In the genomic region with DNA sequence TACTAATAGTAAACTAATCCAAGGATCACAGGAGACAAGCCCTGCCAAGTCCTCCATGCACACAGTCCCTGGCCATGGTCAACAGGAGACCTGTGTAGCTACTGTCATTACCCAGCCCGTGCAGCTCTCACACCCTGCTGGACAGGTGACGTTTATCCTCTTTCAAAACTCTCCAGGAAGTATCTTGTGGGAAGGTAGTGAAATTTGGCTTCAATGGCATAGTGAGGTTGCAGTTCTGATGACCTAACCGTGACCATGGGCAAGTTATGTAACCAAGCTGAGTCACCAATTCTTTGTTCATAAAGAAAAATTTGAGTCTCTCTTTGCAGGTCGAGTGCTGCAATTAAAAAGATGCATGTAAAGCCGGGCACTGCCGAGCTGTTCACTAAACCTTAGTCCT, we compare ENCODE assay signal across 9 cellular contexts. TPM values are rescaled to one million over a fixed set of nuclear protein-coding genes. Genes with fewer than 3 reads are reported as not detected.
DNase-seq lines count a peak whose midpoint lies in the region; ATAC-seq, FAIRE-seq and TF ChIP-seq lines count a peak whose summit lies in the region.
"Had no signal": no experiment of that assay in that cellular context is flagged by ENCODE, and none has a peak within 500 bp of the region (broad histone marks: within the 10 kb centered on the region; RNA-seq: fewer than 3 reads in every experiment).

No MANE protein-coding gene starts in this region.

- in situ Hi-C loops in gastrocnemius medialis (cut with MboI; ENCODE audit: low sequenced_read_pairs in 4 of 4): no loop called here

- no peak for TF ChIP-seq POLR2A in H54 (IDR thresholded peaks at IDR 0.05; ENCODE audit: low read depth, low read length)
- no peak for TF ChIP-seq POLR2A in gastrocnemius medialis (IDR thresholded peaks at IDR 0.05)

- H3K27me3 ChIP-seq in gastrocnemius medialis: no peaks in the 10 kb centered on the region
- H3K27me3 ChIP-seq: ovary had no signal

- peaks cover 52 to 63% of the 10 kb centered on the region in 2 donors for H3K4me1 ChIP-seq in gastrocnemius medialis

- ATAC-seq in gastrocnemius medialis: peak in 1 of 2 donors; percentile 47
- ATAC-seq in GM21423 (IDR thresholded peaks at IDR 0.05; ENCODE audit: unreplicated experiment): no peak

- no peak for TF ChIP-seq CTCF in gastrocnemius medialis (IDR thresholded peaks at IDR 0.05 in 4 of 5, conservative IDR thresholded peaks at IDR 0.05 in 1 of 5)

- H3K9me3 ChIP-seq in gastrocnemius medialis: no peaks in the 10 kb centered on the region
- H3K9me3 ChIP-seq: ovary had no signal

- H3K4me3 ChIP-seq in gastrocnemius medialis: no peak overlapping the region
- H3K4me3 ChIP-seq: ovary had no signal

- DNase-seq in H54 (ENCODE audit: insufficient read length, low spot score): peak; percentile 15
- peak; percentile 50 for DNase-seq in RPMI7951 (ENCODE audit: low read depth)
- peak; percentile 77 for DNase-seq in glomerular visceral epithelial cell (ENCODE audit: extremely low spot score)
- peak in 1 of 2 donors; percentile 41 for DNase-seq in gastrocnemius medialis
- no peak for DNase-seq in NCI-H748 treated with DMSO at 0.1 percent for 48 hours (lab: John Stamatoyannopoulos, UW)
- DNase-seq in GM19238 (ENCODE audit: insufficient read length, low spot score): no peak
- no peak for DNase-seq in NCI-H1436 (lab: John Stamatoyannopoulos, UW)

- peak overlapping the region; percentile 23 to 64 (median 56) for H3K27ac ChIP-seq in gastrocnemius medialis
- H3K27ac ChIP-seq: ovary had no signal

- FAIRE-seq in H54 (lab: Jason Lieb, UNC): no peak

- intact Hi-C loops in gastrocnemius medialis (cut with DNase I; ENCODE audit: low total_unique reads): loop anchor here (2.0 kb wide), 1 partner anchor 14 kb away; no protein-coding TSS in a partner anchor

- no peaks in the 10 kb centered on the region for H3K36me3 ChIP-seq in gastrocnemius medialis
- H3K36me3 ChIP-seq: ovary had no signal

RNA-seq across cellular contexts. Expression of gene SLC2A9, which starts 11.3 kb away (rescaled TPM):
- total RNA-seq in RPMI7951 (2014; rRNA removed; shearing (Covaris generic)): 0.49 TPM in 1 of 2 replicates, not detected in the other
- total RNA-seq in gastrocnemius medialis: under 1 TPM; 0.19 to 0.89 (median 0.62) TPM

Comparison
In these comparisons a context has a peak if more than half of its experiments do, and no peak if none do; other contexts are left out.
1. DNase-seq: peak in H54 (single experiment), RPMI7951 (single experiment) and glomerular visceral epithelial cell (single experiment); none in NCI-H748 treated with DMSO at 0.1 percent for 48 hours (single experiment), GM19238 (single experiment) and NCI-H1436 (single experiment).